ENCODE assay signal across 8 cellular contexts in genomic region chr5:60161340-60161934, GRCh38.
DNase-seq lines count a peak whose midpoint lies in the region; ATAC-seq and TF ChIP-seq lines count a peak whose summit lies in the region.

No MANE protein-coding gene starts in this region.

- TF ChIP-seq CTCF in KMS-11 (conservative IDR thresholded peaks at IDR 0.05; ENCODE audit: low read depth, low read length), result peak; percentile 71
- TF ChIP-seq CTCF in ascending aorta (IDR thresholded peaks at IDR 0.05), result peak in 2 of 3 experiments; percentile 11 to 33

- H3K27me3 ChIP-seq in KMS-11 (ENCODE audit: insufficient read depth, low read depth) (no peaks in the 10 kb centered on the region), ascending aorta (no peaks in the 10 kb centered on the region)

- peak overlapping the region; percentile 4; the same call in 1 of the 2 replicates for H2AFZ ChIP-seq in KMS-11 (ENCODE audit: low read depth)

- no peaks in the 10 kb centered on the region for H3K79me2 ChIP-seq in KMS-11 (ENCODE audit: insufficient read depth, low read depth)

- DNase-seq in DMS53 treated with DMSO at 0.1 percent for 48 hours (lab: John Stamatoyannopoulos, UW; ENCODE audit: unreplicated experiment), result peak; percentile 51
- DNase-seq in ascending aorta (ENCODE audit: low spot score in 2 of 2), result no peak
- DNase-seq in myocyte (ENCODE audit: low read depth), result peak; percentile 33
- DNase-seq in NCI-H2196 (lab: John Stamatoyannopoulos, UW; ENCODE audit: unreplicated experiment), result no peak
- DNase-seq in activated gamma-delta T cell treated with Interleukin-2 at 50 U/mL for 16 hours, result no peak
- DNase-seq in anterior cingulate cortex (lab: John Stamatoyannopoulos, UW), result no peak

- no peaks in the 10 kb centered on the region for H4K20me1 ChIP-seq in KMS-11 (ENCODE audit: insufficient read depth)

- intact Hi-C loops in ascending aorta (cut with DNase I), result no loop called here

- ATAC-seq in GM21360 (IDR thresholded peaks at IDR 0.05; ENCODE audit: unreplicated experiment), result peak; percentile 77

- no peak overlapping the region for H3K9ac ChIP-seq in KMS-11

- H3K4me2 ChIP-seq in KMS-11, result no peak overlapping the region

- peaks cover 0 to under 1% of the 10 kb centered on the region in 2 donors for H3K9me3 ChIP-seq in ascending aorta

- H3K27ac ChIP-seq in KMS-11 (no peak overlapping the region), ascending aorta (no peak overlapping the region)

- H3K4me1 ChIP-seq in KMS-11 (ENCODE audit: low read depth, poor library complexity, severe bottlenecking) (no peaks in the 10 kb centered on the region), ascending aorta (no peaks in the 10 kb centered on the region)

- H3K4me3 ChIP-seq in KMS-11 (IDR thresholded peaks at IDR 0.05; ENCODE audit: insufficient read depth, low read depth, low read length) (no peak overlapping the region), ascending aorta (no peak overlapping the region)

- H3K36me3 ChIP-seq in KMS-11 (ENCODE audit: insufficient read depth), result no peaks in the 10 kb centered on the region
- no peaks in the 10 kb centered on the region for H3K36me3 ChIP-seq in ascending aorta

Comparison
In these comparisons a context has a peak if more than half of its experiments do, and no peak if none do; other contexts are left out.
1. DNase-seq: peak in DMS53 treated with DMSO at 0.1 percent for 48 hours (single experiment) and myocyte (single experiment); none in ascending aorta (0 of 2), NCI-H2196 (single experiment), activated gamma-delta T cell treated with Interleukin-2 at 50 U/mL for 16 hours (single experiment) and anterior cingulate cortex (0 of 58).